In the genomic region with DNA sequence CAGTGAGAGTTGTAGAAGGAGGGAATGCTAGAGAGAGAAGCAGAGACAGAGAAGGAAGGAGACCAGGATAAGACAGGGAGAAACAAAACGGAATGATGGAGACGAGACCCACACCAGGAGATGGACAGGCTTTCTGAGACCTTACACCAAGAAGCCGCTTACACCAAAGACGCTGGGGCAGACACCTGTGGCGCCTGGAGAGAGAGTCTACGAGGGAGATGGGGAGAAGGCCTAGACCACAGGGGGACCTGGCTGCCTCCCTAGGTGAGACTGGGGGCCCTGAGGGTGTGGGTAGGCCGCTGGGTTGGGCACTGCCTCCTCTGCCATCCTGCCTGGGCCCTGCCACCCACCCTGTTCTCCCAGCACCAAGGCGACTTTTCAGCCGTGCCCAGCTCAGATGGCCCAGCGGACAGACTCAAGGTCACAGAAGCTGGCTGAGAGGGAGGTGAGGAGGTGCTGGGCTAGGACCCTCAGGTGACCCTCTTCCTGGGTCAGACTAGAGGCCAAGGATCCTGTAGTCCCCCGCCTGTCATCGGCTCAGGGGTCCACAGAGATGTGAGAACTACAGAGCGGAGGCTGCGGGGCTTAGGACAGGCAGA, we compare ENCODE assay signal across 30 cellular contexts. TPM values are rescaled to one million over a fixed set of nuclear protein-coding genes. Genes with fewer than 3 reads are reported as not detected.
"Had no signal": no experiment of that assay in that cellular context is flagged by ENCODE, and none has a peak within 500 bp of the region (broad histone marks: within the 10 kb centered on the region; RNA-seq: fewer than 3 reads in every experiment).

No MANE protein-coding gene starts in this region.

- H3K36me3 ChIP-seq: neural progenitor cell, pancreas, prostate gland, spleen, thoracic aorta, thyroid gland, tibial nerve, upper lobe of left lung, vagina had no signal

- DNase-seq: naive thymus-derived CD4-positive, alpha-beta T cell; natural killer cell; nucleus accumbens; spleen; stimulated activated CD4-positive, alpha-beta T cell treated with anti-CD3 and anti-CD28 coated beads, Interleukin-12 subunit alpha, Interleukin-12 subunit beta, amount 100 ng/mL, for 4 hours; stimulated activated CD4-positive, alpha-beta T cell treated with anti-CD3 and anti-CD28 coated beads, Interleukin-1b, Interleukin-23, amount 100 ng/mL, for 48 hours; stimulated activated CD4-positive, alpha-beta T cell treated with anti-CD3 and anti-CD28 coated beads, Interleukin-4, amount 100 ng/mL, for 24 hours; stimulated activated naive B cell treated with anti-CD40 and anti-IgM and Interleukin-4, amounts not matched to agents 10 μg/mL and 1 μg/mL and 100 μg/mL, for 72 hours; stimulated activated naive CD4-positive, alpha-beta T cell treated with Interleukin-2 at 50 U/mL for 16 hours; stomach; thyroid gland; trophoblast cell; upper lobe of left lung had no signal

- H3K4me3 ChIP-seq: neural progenitor cell, pancreas, prostate gland, skin epidermis, smooth muscle cell, spleen, stomach, thoracic aorta, thyroid gland, tibial nerve, upper lobe of left lung, vagina had no signal

- H3K9me3 ChIP-seq: neutrophil, pancreas, prostate gland, spleen, stomach, thoracic aorta, thyroid gland, tibial nerve, upper lobe of left lung, vagina had no signal

- FAIRE-seq: pancreas, urothelium cell line had no signal

- H3K4me1 ChIP-seq: prostate gland had no signal

- H3K27me3 ChIP-seq: neutrophil, pancreas, thyroid gland, upper lobe of left lung, vagina had no signal

- H3K27ac ChIP-seq: neural progenitor cell, neutrophil, pancreas, prostate gland, skin epidermis, spleen, thoracic aorta, thyroid gland, tibial nerve, upper lobe of left lung, vagina had no signal

- H3K4me2 ChIP-seq: neural progenitor cell, smooth muscle cell had no signal

- H3K4me3 Mint-ChIP-seq: naive thymus-derived CD4-positive, alpha-beta T cell; natural killer cell; nephron; neural progenitor cell; stimulated activated effector memory CD8-positive, alpha-beta T cell treated with anti-CD3 and anti-CD28 coated beads, Interleukin-12 subunit alpha, Interleukin-12 subunit beta, amount 100 ng/mL, for 72 hours; stimulated activated naive B cell treated with anti-CD40 and anti-IgM and Interleukin-4, amounts not matched to agents 10 μg/mL and 1 μg/mL and 100 μg/mL, for 72 hours; stimulated activated naive CD8-positive, alpha-beta T cell treated with anti-CD3 and anti-CD28 coated beads, Interleukin-15, Interleukin-2, amounts not matched to agents 100 ng/mL and 50 ng/mL, for 24 hours had no signal

- ATAC-seq: naive thymus-derived CD4-positive, alpha-beta T cell; natural killer cell; pancreas; right cardiac atrium; sciatic nerve; stimulated activated effector memory CD8-positive, alpha-beta T cell treated with anti-CD3 and anti-CD28 coated beads, Interleukin-12 subunit alpha, Interleukin-12 subunit beta, amount 100 ng/mL, for 72 hours; stimulated activated naive B cell treated with anti-CD40 and anti-IgM and Interleukin-4, amounts not matched to agents 10 μg/mL and 1 μg/mL and 100 μg/mL, for 72 hours had no signal

- H2AFZ ChIP-seq: neural progenitor cell had no signal

- H3K4me1 Mint-ChIP-seq: natural killer cell, nephron had no signal

- H3K9ac ChIP-seq: neural progenitor cell had no signal

- H3K27ac Mint-ChIP-seq: naive thymus-derived CD4-positive, alpha-beta T cell; natural killer cell; nephron; neural progenitor cell; stimulated activated effector memory CD8-positive, alpha-beta T cell treated with anti-CD3 and anti-CD28 coated beads, Interleukin-12 subunit alpha, Interleukin-12 subunit beta, amount 100 ng/mL, for 72 hours; stimulated activated naive B cell treated with anti-CD40 and anti-IgM and Interleukin-4, amounts not matched to agents 10 μg/mL and 1 μg/mL and 100 μg/mL, for 72 hours; stimulated activated naive CD8-positive, alpha-beta T cell treated with anti-CD3 and anti-CD28 coated beads, Interleukin-15, Interleukin-2, amounts not matched to agents 100 ng/mL and 50 ng/mL, for 24 hours had no signal

- H3K36me3 Mint-ChIP-seq: naive thymus-derived CD4-positive, alpha-beta T cell; natural killer cell; neural progenitor cell; stimulated activated effector memory CD8-positive, alpha-beta T cell treated with anti-CD3 and anti-CD28 coated beads, Interleukin-12 subunit alpha, Interleukin-12 subunit beta, amount 100 ng/mL, for 72 hours; stimulated activated naive B cell treated with anti-CD40 and anti-IgM and Interleukin-4, amounts not matched to agents 10 μg/mL and 1 μg/mL and 100 μg/mL, for 72 hours had no signal

- H3K9me3 Mint-ChIP-seq: naive thymus-derived CD4-positive, alpha-beta T cell; natural killer cell; nephron; neural progenitor cell; stimulated activated effector memory CD8-positive, alpha-beta T cell treated with anti-CD3 and anti-CD28 coated beads, Interleukin-12 subunit alpha, Interleukin-12 subunit beta, amount 100 ng/mL, for 72 hours; stimulated activated naive B cell treated with anti-CD40 and anti-IgM and Interleukin-4, amounts not matched to agents 10 μg/mL and 1 μg/mL and 100 μg/mL, for 72 hours; stimulated activated naive CD8-positive, alpha-beta T cell treated with anti-CD3 and anti-CD28 coated beads, Interleukin-15, Interleukin-2, amounts not matched to agents 100 ng/mL and 50 ng/mL, for 24 hours had no signal

RNA-seq across cellular contexts. Expression of gene PLIN5, which starts 5.0 kb away (rescaled TPM):
- total RNA-seq: osteocyte, smooth muscle cell had no signal
- polyA plus RNA-seq: smooth muscle cell had no signal

RNA-seq across cellular contexts. Expression of gene LRG1, which starts 9.8 kb away (rescaled TPM):
- total RNA-seq: osteocyte, smooth muscle cell had no signal
- polyA plus RNA-seq: neural cell, smooth muscle cell had no signal

RNA-seq across cellular contexts. Expression of gene PLIN4, which starts 11.7 kb away (rescaled TPM):
- total RNA-seq: osteocyte, smooth muscle cell had no signal
- polyA plus RNA-seq: neural cell had no signal

RNA-seq across cellular contexts. Expression of gene SEMA6B, which starts 29.5 kb away (rescaled TPM):
- polyA plus RNA-seq: naive thymus-derived CD4-positive, alpha-beta T cell had no signal
